2 cellular contexts compared by ENCODE assay signal in genomic region chr20:9110916-9111432, GRCh38.
TF ChIP-seq lines count a peak whose summit lies in the region.

No MANE protein-coding gene starts in this region.

TF ChIP-seq in A549, 52 proteins besides CTCF, POLR2A, EP300 and RAD21:
- TF ChIP-seq FOSL2 (IDR thresholded peaks at IDR 0.05) (no peak), FOSL2 (CRISPR knock-in tag; IDR thresholded peaks at IDR 0.05) (no peak), CBX2 (IDR thresholded peaks at IDR 0.05; ENCODE audit: borderline replicate concordance, low read depth) (no peak), MAFK (IDR thresholded peaks at IDR 0.05; ENCODE audit: partially characterized antibody) (no peak)

TF ChIP-seq in IMR-90, 13 proteins besides CTCF, POLR2A, EP300 and RAD21:
- TF ChIP-seq MXI1 (IDR thresholded peaks at IDR 0.05; ENCODE audit: borderline replicate concordance, low read depth, low read length) (no peak), MAFK (IDR thresholded peaks at IDR 0.05; ENCODE audit: low read depth, low read length) (no peak), USF2 (IDR thresholded peaks at IDR 0.05; ENCODE audit: low read depth, low read length) (no peak), CHD1 (IDR thresholded peaks at IDR 0.05; ENCODE audit: low read depth, low read length) (no peak), RCOR1 (IDR thresholded peaks at IDR 0.05; ENCODE audit: insufficient replicate concordance, low read length) (no peak), MAZ (IDR thresholded peaks at IDR 0.05; ENCODE audit: borderline replicate concordance, low read depth, low read length) (no peak), FOS (IDR thresholded peaks at IDR 0.05; ENCODE audit: low read depth, low read length) (no peak), NFE2L2 (IDR thresholded peaks at IDR 0.05; ENCODE audit: low read depth, low read length) (no peak), BHLHE40 (IDR thresholded peaks at IDR 0.05; ENCODE audit: low read depth, low read length) (no peak)
